1 cellular context compared by ENCODE assay signal in genomic region chr19:3817761-3818160, GRCh38.
TF ChIP-seq lines count a peak whose summit lies in the region.

No MANE protein-coding gene starts in this region.

TF ChIP-seq in H1, 55 proteins besides CTCF, POLR2A, EP300 and RAD21:
- TF ChIP-seq RXRA (IDR thresholded peaks at IDR 0.05; ENCODE audit: insufficient read depth, low read depth, low read length) (no peak), SIN3A (conservative IDR thresholded peaks at IDR 0.05 in 1 of 2, IDR thresholded peaks at IDR 0.05 in 1 of 2; ENCODE audit: low read depth in 1 of 2, low read length in 2 of 2) (no peak), HDAC6 (IDR thresholded peaks at IDR 0.05; ENCODE audit: low read depth, low read length) (no peak), MAX (IDR thresholded peaks at IDR 0.05) (no peak)
